9 cellular contexts compared by ENCODE assay signal in genomic region chrX:109632906-109633504, GRCh38. TPM values are rescaled to one million over a fixed set of nuclear protein-coding genes. Genes with fewer than 3 reads are reported as not detected.
DNase-seq lines count a peak whose midpoint lies in the region; ATAC-seq and TF ChIP-seq lines count a peak whose summit lies in the region.
"Had no signal": no experiment of that assay in that cellular context is flagged by ENCODE, and none has a peak within 500 bp of the region (broad histone marks: within the 10 kb centered on the region; RNA-seq: fewer than 3 reads in every experiment).

No MANE protein-coding gene starts in this region.

- H2AFZ ChIP-seq in fibroblast of lung (ENCODE audit: low read length) (no peak overlapping the region), smooth muscle cell (ENCODE audit: low read depth) (no peak overlapping the region)

- H3K27ac Mint-ChIP-seq in activated CD8-positive, alpha-beta memory T cell treated with anti-CD3 and anti-CD28 coated beads, Interleukin-2, amount 10 ng/mL, durations not matched to agents 7 days and 5 days: no peak overlapping the region
- H3K27ac Mint-ChIP-seq: CD8-positive, alpha-beta memory T cell had no signal

- no peaks in the 10 kb centered on the region for H3K9me3 Mint-ChIP-seq in activated CD8-positive, alpha-beta memory T cell treated with anti-CD3 and anti-CD28 coated beads, Interleukin-2, amount 10 ng/mL, durations not matched to agents 7 days and 5 days (ENCODE audit: low read depth)
- H3K9me3 Mint-ChIP-seq: CD8-positive, alpha-beta memory T cell had no signal

- H3F3A ChIP-seq in smooth muscle cell (ENCODE audit: low read depth): no peaks in the 10 kb centered on the region

- ATAC-seq in HG02938 (IDR thresholded peaks at IDR 0.05; ENCODE audit: unreplicated experiment) (no peak), HG03521 (IDR thresholded peaks at IDR 0.05; ENCODE audit: unreplicated experiment) (no peak)
- no peak for ATAC-seq in activated CD8-positive, alpha-beta memory T cell treated with anti-CD3 and anti-CD28 coated beads, Interleukin-2, amount 10 ng/mL, durations not matched to agents 7 days and 5 days

- 41% methylated on average over 5 of the region's 5 CpGs for WGBS in smooth muscle cell (ENCODE audit: low lambda C conversion rate)

- no peaks in the 10 kb centered on the region for H3K27me3 ChIP-seq in fibroblast of lung (ENCODE audit: control insufficient read depth, insufficient read depth, low read length)
- no peaks in the 10 kb centered on the region for H3K27me3 ChIP-seq in smooth muscle cell (ENCODE audit: low read depth)

- CTCF ChIA-PET in activated CD8-positive, alpha-beta memory T cell treated with anti-CD3 and anti-CD28 coated beads, Interleukin-2, amount 10 ng/mL, durations not matched to agents 7 days and 5 days (lab: Charles Lee): interaction anchor here (1.0 to 2.7 kb wide), 5 partner anchors 96 to 224 kb away, joined by 3 to 19 read pairs (median 3); partner anchors contain the start of gene NXT2

- H3K79me2 ChIP-seq in fibroblast of lung (ENCODE audit: control insufficient read depth, insufficient read depth, low read length) (no peaks in the 10 kb centered on the region), smooth muscle cell (ENCODE audit: low read depth) (no peaks in the 10 kb centered on the region)

- H3K27me3 Mint-ChIP-seq in activated CD8-positive, alpha-beta memory T cell treated with anti-CD3 and anti-CD28 coated beads, Interleukin-2, amount 10 ng/mL, durations not matched to agents 7 days and 5 days: no peaks in the 10 kb centered on the region

- H3K9me3 ChIP-seq in fibroblast of lung (ENCODE audit: control insufficient read depth, insufficient read depth, low read depth, low read length) (no peaks in the 10 kb centered on the region), smooth muscle cell (replicated peaks; ENCODE audit: low read depth) (no peaks in the 10 kb centered on the region)

- H3K9ac ChIP-seq in fibroblast of lung (ENCODE audit: insufficient read depth, low read length): no peak overlapping the region
- no peak overlapping the region for H3K9ac ChIP-seq in smooth muscle cell (ENCODE audit: low read depth)

- TF ChIP-seq CTCF in fibroblast of lung (conservative IDR thresholded peaks at IDR 0.05 in 1 of 2, IDR thresholded peaks at IDR 0.05 in 1 of 2; ENCODE audit: low read depth in 1 of 2, low read length in 2 of 2): peak; percentile 17 to 52
- peak; percentile 55 for TF ChIP-seq CTCF in smooth muscle cell (IDR thresholded peaks at IDR 0.05; ENCODE audit: borderline replicate concordance, insufficient read depth, poor library complexity, severe bottlenecking)

- H3K36me3 ChIP-seq in fibroblast of lung (ENCODE audit: control insufficient read depth, insufficient read depth, low read length) (no peaks in the 10 kb centered on the region), smooth muscle cell (ENCODE audit: low read depth) (no peaks in the 10 kb centered on the region)

- H3K4me1 Mint-ChIP-seq in activated CD8-positive, alpha-beta memory T cell treated with anti-CD3 and anti-CD28 coated beads, Interleukin-2, amount 10 ng/mL, durations not matched to agents 7 days and 5 days: peaks cover 6% of the 10 kb centered on the region
- H3K4me1 Mint-ChIP-seq: CD8-positive, alpha-beta memory T cell had no signal

- H3K4me1 ChIP-seq in fibroblast of lung (ENCODE audit: control insufficient read depth, extremely low read depth, insufficient read depth, low read length): no peaks in the 10 kb centered on the region
- no peaks in the 10 kb centered on the region for H3K4me1 ChIP-seq in smooth muscle cell (ENCODE audit: low read depth)

- no peak overlapping the region for H3K4me3 Mint-ChIP-seq in activated CD8-positive, alpha-beta memory T cell treated with anti-CD3 and anti-CD28 coated beads, Interleukin-2, amount 10 ng/mL, durations not matched to agents 7 days and 5 days
- H3K4me3 Mint-ChIP-seq: CD8-positive, alpha-beta memory T cell had no signal

- H4K20me1 ChIP-seq in fibroblast of lung (ENCODE audit: control insufficient read depth, extremely low read depth, insufficient read depth, low read length): no peaks in the 10 kb centered on the region
- no peaks in the 10 kb centered on the region for H4K20me1 ChIP-seq in smooth muscle cell (ENCODE audit: low read depth)

- H3K4me2 ChIP-seq in fibroblast of lung (ENCODE audit: extremely low read depth, insufficient read depth, low read length): no peak overlapping the region
- no peak overlapping the region for H3K4me2 ChIP-seq in smooth muscle cell

- H3K27ac ChIP-seq in fibroblast of lung (ENCODE audit: insufficient read depth, low read length) (no peak overlapping the region), smooth muscle cell (ENCODE audit: low read depth) (no peak overlapping the region)

- H3K4me3 ChIP-seq in fibroblast of lung (replicated peaks in 1 of 4; ENCODE audit: control extremely low read depth in 1 of 4, insufficient read depth in 1 of 4, low read depth in 3 of 4, low read length in 4 of 4) (no peak overlapping the region), smooth muscle cell (no peak overlapping the region)

- H3K36me3 Mint-ChIP-seq in activated CD8-positive, alpha-beta memory T cell treated with anti-CD3 and anti-CD28 coated beads, Interleukin-2, amount 10 ng/mL, durations not matched to agents 7 days and 5 days: peaks cover 8% of the 10 kb centered on the region

- peak in 2 of 3 experiments; percentile 28 to 45 for DNase-seq in NCI-H1417 (lab: John Stamatoyannopoulos, UW)
- DNase-seq in NCI-H1417 treated with DMSO at 0.1 percent for 48 hours (lab: John Stamatoyannopoulos, UW): no peak
- peak; percentile 20 for DNase-seq in NCI-H69 (lab: John Stamatoyannopoulos, UW)
- DNase-seq in fibroblast of lung (ENCODE audit: low read depth in 2 of 2): peak in 1 of 2 donors; percentile 45
- DNase-seq in smooth muscle cell (lab: John Stamatoyannopoulos, UW; ENCODE audit: unreplicated experiment): no peak
- no peak for DNase-seq in activated CD8-positive, alpha-beta memory T cell treated with anti-CD3 and anti-CD28 coated beads, Interleukin-2, amount 10 ng/mL, durations not matched to agents 7 days and 5 days
- DNase-seq: CD8-positive, alpha-beta memory T cell had no signal

RNA-seq across cellular contexts. Expression of gene KCNE5, which starts 8.0 kb away (rescaled TPM):
- total RNA-seq in fibroblast of lung (0.51 and 1.2 TPM in 2 replicates), smooth muscle cell (0.58 TPM in 1 of 2 replicates, not detected in the other)
- polyA plus RNA-seq in fibroblast of lung (0.12 and 0.38 TPM in 2 replicates), smooth muscle cell (0.27 and 0.31 TPM in 2 replicates)
- polyA plus RNA-seq in fibroblast of lung (2012): 0.34 and 0.80 TPM in 2 replicates
- polyA minus RNA-seq in fibroblast of lung (ENCODE audit: low replicate concordance): 0.63 and 1.0 TPM in 2 replicates
- under 1 TPM; 0.30 to 0.47 TPM for total RNA-seq in activated CD8-positive, alpha-beta memory T cell treated with anti-CD3 and anti-CD28 coated beads, Interleukin-2, amount 10 ng/mL, durations not matched to agents 7 days and 5 days

Comparison
In these comparisons a context has a peak if more than half of its experiments do, and no peak if none do; other contexts are left out.
1. DNase-seq: peak in NCI-H1417 (2 of 3) and NCI-H69 (single experiment); none in NCI-H1417 treated with DMSO at 0.1 percent for 48 hours (single experiment), smooth muscle cell (single experiment) and activated CD8-positive, alpha-beta memory T cell treated with anti-CD3 and anti-CD28 coated beads, Interleukin-2, amount 10 ng/mL, durations not matched to agents 7 days and 5 days (single experiment).